In genomic region chr5:56246769-56247168, GRCh38 we compare ENCODE assay signal across 32 cellular contexts. TPM values are rescaled to one million over a fixed set of nuclear protein-coding genes. Genes with fewer than 3 reads are reported as not detected.
DNase-seq lines count a peak whose midpoint lies in the region; ATAC-seq, FAIRE-seq and TF ChIP-seq lines count a peak whose summit lies in the region.
"Had no signal": no experiment of that assay in that cellular context is flagged by ENCODE, and none has a peak within 500 bp of the region (broad histone marks: within the 10 kb centered on the region; RNA-seq: fewer than 3 reads in every experiment).

No MANE protein-coding gene starts in this region.

- H3K27me3 Mint-ChIP-seq in activated T-cell treated with anti-CD3 and anti-CD28 coated beads, Interleukin-2, amount 50 U/mL, for 4 hours (ENCODE audit: low read depth): peaks cover 2% of the 10 kb centered on the region
- H3K27me3 Mint-ChIP-seq: CD4-positive, CD25-positive, alpha-beta regulatory T cell had no signal

- H3K9ac ChIP-seq in HepG2 (ENCODE audit: insufficient read depth, low read depth, low read length): no peak overlapping the region
- peak overlapping the region; percentile 63 for H3K9ac ChIP-seq in adipocyte (ENCODE audit: low read length)
- H3K9ac ChIP-seq: BLaER1 had no signal

- no peak for TF ChIP-seq RAD21 in HepG2 (CRISPR knock-in tag; IDR thresholded peaks at IDR 0.05)

- H4K20me1 ChIP-seq in HepG2 (ENCODE audit: insufficient read depth, low read length): no peaks in the 10 kb centered on the region
- no peaks in the 10 kb centered on the region for H4K20me1 ChIP-seq in osteoblast (ENCODE audit: insufficient read depth, low read length)
- H4K20me1 ChIP-seq: BLaER1 had no signal

- TF ChIP-seq POLR2A in HepG2 (IDR thresholded peaks at IDR 0.05; ENCODE audit: insufficient read depth in 1 of 2, low read depth in 2 of 2, low read length in 2 of 2): no peak
- TF ChIP-seq POLR2A in right lobe of liver (IDR thresholded peaks at IDR 0.05): no peak

- FAIRE-seq in HepG2 (lab: Jason Lieb, UNC): no peak
- FAIRE-seq: A204.1, GM12878, GM12892, GM18507 had no signal

- H3K4me2 ChIP-seq in HepG2 (ENCODE audit: low read depth, low read length) (no peak overlapping the region), osteoblast (ENCODE audit: insufficient read depth, low read length) (no peak overlapping the region)

- no TSS peak for BruUV-seq in HepG2 (replicated peaks; lab: Mats Ljungman, UMichigan)

- H3K4me1 ChIP-seq in HepG2 (ENCODE audit: insufficient read depth, low read length): no peaks in the 10 kb centered on the region
- H3K4me1 ChIP-seq in right lobe of liver: no peaks in the 10 kb centered on the region
- peaks cover 23% of the 10 kb centered on the region for H3K4me1 ChIP-seq in adipocyte (ENCODE audit: control insufficient read depth, insufficient read depth, low read length)
- H3K4me1 ChIP-seq in osteoblast (ENCODE audit: insufficient read depth, low read length): peaks cover 13% of the 10 kb centered on the region
- H3K4me1 ChIP-seq: BE2C had no signal

- no peak for TF ChIP-seq CTCF in HepG2 (CRISPR knock-in tag; IDR thresholded peaks at IDR 0.05)
- TF ChIP-seq CTCF in right lobe of liver (IDR thresholded peaks at IDR 0.05): no peak
- no peak for TF ChIP-seq CTCF in osteoblast (IDR thresholded peaks at IDR 0.05; ENCODE audit: extremely low read depth, low read depth, low read length)

- H3K4me1 Mint-ChIP-seq in activated T-cell treated with anti-CD3 and anti-CD28 coated beads, Interleukin-2, amount 50 U/mL, for 4 hours (ENCODE audit: low read depth): no peaks in the 10 kb centered on the region
- H3K4me1 Mint-ChIP-seq: CD4-positive, CD25-positive, alpha-beta regulatory T cell; CD8-positive, alpha-beta memory T cell had no signal

- no peak for TF ChIP-seq EP300 in HepG2 (IDR thresholded peaks at IDR 0.05; ENCODE audit: low read depth in 2 of 2, low read length in 2 of 2)
- TF ChIP-seq EP300 in HepG2 (CRISPR knock-in tag; IDR thresholded peaks at IDR 0.05; ENCODE audit: borderline replicate concordance): no peak

- no peak for DNase-seq in HepG2 (ENCODE audit: low spot score)
- no peak for DNase-seq in right lobe of liver
- DNase-seq in adipocyte (ENCODE audit: low read depth): no peak
- DNase-seq in osteoblast (ENCODE audit: insufficient read length, low spot score, missing footprints): peak; percentile 19
- DNase-seq in activated T-cell treated with anti-CD3 and anti-CD28 coated beads, Interleukin-2, amount 50 U/mL, for 4 hours: no peak
- no peak for DNase-seq in T-helper 1 cell
- DNase-seq: 8988T; ACHN; BE2C; C1 segment of cervical spinal cord; CD4-positive, alpha-beta memory T cell; CD4-positive, CD25-positive, alpha-beta regulatory T cell; CD8-positive, alpha-beta memory T cell; COR-L47; DMS 273 treated with DMSO at 0.1 percent for 48 hours; DMS153; DMS53; DMS79; DND-41; EL; GDM1 had no signal

- H3K79me2 ChIP-seq in HepG2 (ENCODE audit: insufficient read depth, low read length): no peaks in the 10 kb centered on the region
- H3K79me2 ChIP-seq in osteoblast (ENCODE audit: insufficient read depth, low read length): no peaks in the 10 kb centered on the region

- no peak overlapping the region for H3K4me3 Mint-ChIP-seq in activated T-cell treated with anti-CD3 and anti-CD28 coated beads, Interleukin-2, amount 50 U/mL, for 4 hours
- H3K4me3 Mint-ChIP-seq: CD14-positive monocyte; CD4-positive, alpha-beta memory T cell; CD4-positive, CD25-positive, alpha-beta regulatory T cell; CD8-positive, alpha-beta memory T cell had no signal

- 53% methylated on average over 6 of the region's 6 CpGs for WGBS in HepG2 (ENCODE audit: low lambda C conversion rate)
- WGBS in right lobe of liver (ENCODE audit: insufficient coverage, low coverage, low lambda C conversion rate, missing lambda C conversion rate): 88% methylated on average over 6 of the region's 6 CpGs

- peaks cover 5% of the 10 kb centered on the region for H3K9me3 Mint-ChIP-seq in activated T-cell treated with anti-CD3 and anti-CD28 coated beads, Interleukin-2, amount 50 U/mL, for 4 hours

- H3K27ac ChIP-seq in HepG2 (ENCODE audit: extremely low read length, insufficient read depth, low read length): no peak overlapping the region
- H3K27ac ChIP-seq in right lobe of liver: no peak overlapping the region
- H3K27ac ChIP-seq in osteoblast (ENCODE audit: low read depth, low read length): no peak overlapping the region
- H3K27ac ChIP-seq: BLaER1 had no signal

- CTCF ChIA-PET in HepG2 (lab: Yijun Ruan, JAX; ENCODE audit: low intra/inter-chr PET ratio, low total read pairs): no interaction called here

- intact Hi-C loops in HepG2 (cut with micrococcal nuclease; ENCODE audit: unreplicated experiment) (no loop called here), right lobe of liver (cut with DNase I) (no loop called here)

- H3K27me3 ChIP-seq in HepG2 (ENCODE audit: control insufficient read depth in 1 of 2, insufficient read depth in 2 of 2, low read length in 2 of 2) (no peaks in the 10 kb centered on the region; a peak in 1 of 5 replicates), right lobe of liver (no peaks in the 10 kb centered on the region), adipocyte (replicated peaks; ENCODE audit: control insufficient read depth, insufficient read depth, low read length) (no peaks in the 10 kb centered on the region), osteoblast (ENCODE audit: insufficient read depth, low read length) (no peaks in the 10 kb centered on the region)
- H3K27me3 ChIP-seq: BE2C, BLaER1 had no signal

- H3K36me3 Mint-ChIP-seq in activated T-cell treated with anti-CD3 and anti-CD28 coated beads, Interleukin-2, amount 50 U/mL, for 4 hours (ENCODE audit: insufficient read depth): no peaks in the 10 kb centered on the region
- H3K36me3 Mint-ChIP-seq: CD14-positive monocyte; CD4-positive, CD25-positive, alpha-beta regulatory T cell; CD8-positive, alpha-beta memory T cell had no signal

- H2AFZ ChIP-seq in HepG2 (ENCODE audit: low read length): no peak overlapping the region
- peak overlapping the region; percentile 13 for H2AFZ ChIP-seq in osteoblast (ENCODE audit: low read length)

- in situ Hi-C loops in HepG2 (cut with HindIII; ENCODE audit: extremely low pct_ligation_motif_present, low pct_unique_long_range_greater_than_20kb): no loop called here

- H3K4me3 ChIP-seq in HepG2 (replicated peaks in 1 of 3; ENCODE audit: insufficient read depth in 1 of 3, low read depth in 2 of 3, low read length in 3 of 3) (no peak overlapping the region), right lobe of liver (no peak overlapping the region), adipocyte (ENCODE audit: low read length) (no peak overlapping the region), osteoblast (ENCODE audit: insufficient read depth, low read length) (no peak overlapping the region)
- H3K4me3 ChIP-seq: BLaER1, GM12878 had no signal

- H3K9me3 ChIP-seq in HepG2 (ENCODE audit: low read length): peaks cover 12% of the 10 kb centered on the region
- H3K9me3 ChIP-seq in right lobe of liver: no peaks in the 10 kb centered on the region
- H3K9me3 ChIP-seq in adipocyte (ENCODE audit: control insufficient read depth, low read length): no peaks in the 10 kb centered on the region
- no peaks in the 10 kb centered on the region for H3K9me3 ChIP-seq in osteoblast (ENCODE audit: low read depth, low read length)

- ATAC-seq in HepG2: no peak
- no peak for ATAC-seq in right lobe of liver
- ATAC-seq in GM19395 (IDR thresholded peaks at IDR 0.05; ENCODE audit: unreplicated experiment): no peak
- no peak for ATAC-seq in activated T-cell treated with anti-CD3 and anti-CD28 coated beads, Interleukin-2, amount 50 U/mL, for 4 hours
- ATAC-seq: GM12878 had no signal

- H3K36me3 ChIP-seq in HepG2 (replicated peaks in 1 of 2; ENCODE audit: control insufficient read depth in 1 of 2, insufficient read depth in 2 of 2, low read length in 2 of 2): no peaks in the 10 kb centered on the region
- no peaks in the 10 kb centered on the region for H3K36me3 ChIP-seq in right lobe of liver
- no peaks in the 10 kb centered on the region for H3K36me3 ChIP-seq in adipocyte (ENCODE audit: control insufficient read depth, insufficient read depth, low read length, severe bottlenecking)
- H3K36me3 ChIP-seq in osteoblast (ENCODE audit: insufficient read depth, low read length): no peaks in the 10 kb centered on the region
- H3K36me3 ChIP-seq: BE2C, BLaER1 had no signal

- POLR2A ChIA-PET in HepG2 (lab: Yijun Ruan, JAX): no interaction called here

TF ChIP-seq in HepG2, 621 proteins besides CTCF, POLR2A, EP300 and RAD21:
- TF ChIP-seq ATF7 (IDR thresholded peaks at IDR 0.05) (peak; percentile 61), ATF7 (CRISPR knock-in tag; IDR thresholded peaks at IDR 0.05) (no peak), ETV5 (CRISPR knock-in tag; IDR thresholded peaks at IDR 0.05; ENCODE audit: borderline replicate concordance) (no peak)

RNA-seq across cellular contexts. Expression of gene ANKRD55, which starts 13.6 kb away (rescaled TPM):
- 0.11 and 0.31 TPM in 2 replicates for total RNA-seq in HepG2 (2016; rRNA removed; fragmentation: Illumina TruSeq; extraction: Trizol)
- not detected in 2 replicates for total RNA-seq in HepG2 (2016; cell fraction: cytosol; rRNA removed; fragmentation: Illumina TruSeq; extraction: Trizol; ENCODE audit: low read depth)
- total RNA-seq in HepG2 (2016; cell fraction: insoluble cytoplasmic fraction; rRNA removed; fragmentation: Illumina TruSeq; extraction: Trizol): 0.17 TPM in 1 of 2 replicates, not detected in the other
- total RNA-seq in HepG2 (2016; cell fraction: membrane; rRNA removed; fragmentation: Illumina TruSeq; extraction: Trizol): 0.24 and 0.31 TPM in 2 replicates
- total RNA-seq in HepG2 (2016; cell fraction: nucleus; rRNA removed; fragmentation: Illumina TruSeq; extraction: Trizol): 0.25 TPM in 1 of 2 replicates, not detected in the other
- 0.10 and 0.28 TPM in 2 replicates for polyA plus RNA-seq in HepG2 (2011; rRNA removed)
- 0.12 and 0.13 TPM in 2 replicates for polyA plus RNA-seq in HepG2 (2011; cell fraction: cytosol; rRNA removed)
- 0.09 and 0.18 TPM in 2 replicates for polyA plus RNA-seq in HepG2 (2011; cell fraction: nucleus; rRNA removed)
- polyA plus RNA-seq in HepG2 (2012): 0.12 TPM in 1 of 2 replicates, not detected in the other
- polyA plus RNA-seq in HepG2 (2016; cell fraction: cytosol; fragmentation: Illumina TruSeq; extraction: Trizol; ENCODE audit: low read depth): 0.15 and 0.29 TPM in 2 replicates
- polyA plus RNA-seq in HepG2 (2016; cell fraction: insoluble cytoplasmic fraction; fragmentation: Illumina TruSeq; extraction: Trizol; ENCODE audit: low read depth): 0.40 and 0.46 TPM in 2 replicates
- 0.19 and 0.24 TPM in 2 replicates for polyA plus RNA-seq in HepG2 (2016; cell fraction: membrane; fragmentation: Illumina TruSeq; extraction: Trizol; ENCODE audit: low read depth)
- 0.31 TPM in 1 of 2 replicates, not detected in the other for polyA plus RNA-seq in HepG2 (2016; cell fraction: nucleus; fragmentation: Illumina TruSeq; extraction: Trizol; ENCODE audit: insufficient read depth, low read depth)
- polyA minus RNA-seq in HepG2 (2011; rRNA and poly(A)+ RNA removed; ENCODE audit: low replicate concordance): 0.21 TPM in 1 of 2 replicates, not detected in the other
- not detected in 2 replicates for polyA minus RNA-seq in HepG2 (2011; cell fraction: cytosol; rRNA and poly(A)+ RNA removed)
- not detected in 2 replicates for polyA minus RNA-seq in HepG2 (2011; cell fraction: nucleus; rRNA and poly(A)+ RNA removed)
- 1 to 10 TPM in 4 of 6 experiments, under 1 TPM in 2; 0.68 to 2.2 (median 1.2) TPM for total RNA-seq in right lobe of liver
- not detected in 2 replicates for total RNA-seq in osteoblast
- total RNA-seq in activated T-cell treated with anti-CD3 and anti-CD28 coated beads, Interleukin-2, amount 50 U/mL, for 4 hours: under 1 TPM in 2 of 3 donors, not detected in 1; 0.21 to 0.22 TPM
- total RNA-seq: A673; CD8-positive, alpha-beta memory T cell; Daoy; G401; GM12878 had no signal
- polyA plus RNA-seq: AG04450; CD8-positive, alpha-beta memory T cell had no signal
